ENCODE assay signal across 1 cellular context in genomic region chr7:46764100-46764941, GRCh38.
TF ChIP-seq lines count a peak whose summit lies in the region.

No MANE protein-coding gene starts in this region.

TF ChIP-seq in SK-N-SH, 30 proteins besides CTCF, POLR2A, EP300 and RAD21 (continued from another document):
- no peak for TF ChIP-seq GABPA (IDR thresholded peaks at IDR 0.05; ENCODE audit: low read depth)
- no peak for TF ChIP-seq RFX5 (IDR thresholded peaks at IDR 0.05; ENCODE audit: low read length)
- TF ChIP-seq MAX (IDR thresholded peaks at IDR 0.05; ENCODE audit: low read depth), result peak; percentile 75
- no peak for TF ChIP-seq RCOR1 (IDR thresholded peaks at IDR 0.05; ENCODE audit: low read length)
- peak; percentile 66; the same call in 1 of the 2 replicates for TF ChIP-seq SIN3A (IDR thresholded peaks at IDR 0.05; ENCODE audit: borderline replicate concordance, low read depth, low read length)
- no peak for TF ChIP-seq CHD2 (IDR thresholded peaks at IDR 0.05; ENCODE audit: low read length, partially characterized antibody)
- no peak for TF ChIP-seq GATA2 (CRISPR knock-in tag; IDR thresholded peaks at IDR 0.05)
- TF ChIP-seq USF2 (IDR thresholded peaks at IDR 0.05; ENCODE audit: borderline replicate concordance, low read depth, low read length), result no peak
- TF ChIP-seq FOSL2 (IDR thresholded peaks at IDR 0.05; ENCODE audit: borderline replicate concordance, low read depth), result peak; percentile 99
- no peak for TF ChIP-seq FOXJ3 (CRISPR knock-in tag; IDR thresholded peaks at IDR 0.05)
- no peak for TF ChIP-seq NRF1 (IDR thresholded peaks at IDR 0.05; ENCODE audit: low read depth, low read length)
- TF ChIP-seq, protein P1, sequence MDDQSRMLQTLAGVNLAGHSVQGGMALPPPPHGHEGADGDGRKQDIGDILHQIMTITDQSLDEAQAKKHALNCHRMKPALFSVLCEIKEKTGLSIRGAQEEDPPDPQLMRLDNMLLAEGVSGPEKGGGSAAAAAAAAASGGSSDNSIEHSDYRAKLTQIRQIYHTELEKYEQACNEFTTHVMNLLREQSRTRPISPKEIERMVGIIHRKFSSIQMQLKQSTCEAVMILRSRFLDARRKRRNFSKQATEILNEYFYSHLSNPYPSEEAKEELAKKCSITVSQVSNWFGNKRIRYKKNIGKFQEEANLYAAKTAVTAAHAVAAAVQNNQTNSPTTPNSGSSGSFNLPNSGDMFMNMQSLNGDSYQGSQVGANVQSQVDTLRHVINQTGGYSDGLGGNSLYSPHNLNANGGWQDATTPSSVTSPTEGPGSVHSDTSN (IDR thresholded peaks at IDR 0.05), result peak; percentile 98
- TF ChIP-seq TCF12 (IDR thresholded peaks at IDR 0.05), result peak; percentile 97
- TF ChIP-seq MEF2A (IDR thresholded peaks at IDR 0.05; ENCODE audit: borderline replicate concordance, low read depth), result peak; percentile 96
- TF ChIP-seq IRF3 (IDR thresholded peaks at IDR 0.05; ENCODE audit: low read depth, low read length), result no peak
- no peak for TF ChIP-seq ELF1 (IDR thresholded peaks at IDR 0.05)
- peak; percentile 99 for TF ChIP-seq NFIC (IDR thresholded peaks at IDR 0.05; ENCODE audit: borderline replicate concordance)
- no peak for TF ChIP-seq USF1 (IDR thresholded peaks at IDR 0.05; ENCODE audit: borderline replicate concordance, low read depth)
- no peak for TF ChIP-seq SMC3 (IDR thresholded peaks at IDR 0.05; ENCODE audit: low read depth, low read length)
- TF ChIP-seq POLR2AphosphoS5 (IDR thresholded peaks at IDR 0.05; ENCODE audit: low read depth, low read length), result peak; percentile 90; the same call in 1 of the 2 replicates
- peak; percentile 71 for TF ChIP-seq FOXM1 (IDR thresholded peaks at IDR 0.05; ENCODE audit: low read depth)
TF ChIP-seq in SK-N-SH: peak in this region for 16.
